Comparison of ENCODE assay signal across 27 cellular contexts in the genomic region with DNA sequence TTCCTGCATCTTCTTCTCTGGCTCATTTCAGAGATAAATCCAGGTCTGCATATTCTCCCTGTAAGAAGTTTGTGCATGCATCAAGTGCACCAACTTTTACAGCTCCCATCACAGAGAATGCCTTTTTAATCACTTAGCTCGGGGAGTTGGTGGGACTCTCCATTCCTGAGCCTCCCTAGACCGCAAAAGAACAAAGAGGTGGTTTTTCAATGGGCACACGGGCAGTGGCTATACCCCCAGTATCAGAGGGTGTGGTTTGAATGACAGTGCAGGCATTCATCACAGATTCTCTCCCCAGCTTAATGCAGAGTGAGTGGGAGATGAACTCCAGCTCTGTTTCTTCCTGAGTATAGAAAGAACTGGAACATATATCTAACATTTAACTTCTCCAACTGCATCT.
"Had no signal": no experiment of that assay in that cellular context is flagged by ENCODE, and none has a peak within 500 bp of the region (broad histone marks: within the 10 kb centered on the region; RNA-seq: fewer than 3 reads in every experiment).

No MANE protein-coding gene starts in this region.

- H3K27ac ChIP-seq: breast epithelium, Peyer's patch, SJSA1 had no signal

- H3K9me3 ChIP-seq: MG63, Peyer's patch, SJSA1 had no signal

- H3K4me1 ChIP-seq: breast epithelium, Peyer's patch, SJSA1 had no signal

- ATAC-seq: activated CD8-positive, alpha-beta memory T cell treated with anti-CD3 and anti-CD28 coated beads, Interleukin-2, amount 10 ng/mL, durations not matched to agents 7 days and 5 days; T-helper 17 cell had no signal

- H3K4me3 ChIP-seq: breast epithelium, MG63, Peyer's patch, SJSA1 had no signal

- H3K36me3 ChIP-seq: breast epithelium, MG63, Peyer's patch, SJSA1 had no signal

- DNase-seq: activated B cell treated with CpG ODN at 0.5 μM for 24 hours; activated CD4-positive, alpha-beta T cell treated with anti-CD3 and anti-CD28 coated beads for 1 hour; activated CD4-positive, alpha-beta T cell treated with anti-CD3 and anti-CD28 coated beads, Interleukin-2, amount 10 ng/mL, durations not matched to agents 24 days and 14 days; activated CD4-positive, alpha-beta T cell treated with anti-CD3 and anti-CD28 coated beads, Interleukin-2, amount 50 U/mL, for 48 hours; activated CD8-positive, alpha-beta memory T cell treated with anti-CD3 and anti-CD28 coated beads, Interleukin-2, amount 10 ng/mL, durations not matched to agents 7 days and 5 days; activated effector memory CD4-positive, alpha-beta T cell treated with Interleukin-2 at 50 U/mL for 16 hours; activated naive CD4-positive, alpha-beta T cell; activated T-cell treated with anti-CD3 and anti-CD28 coated beads, Interleukin-2, amount 50 U/mL, for 24 hours; aorta; caudate nucleus; MG63; MV-4-11; NCI-H1092 treated with DMSO at 0.1 percent for 48 hours; NCI-H1417 treated with DMSO at 0.1 percent for 48 hours; NCI-H1694; NCI-H2029 treated with DMSO at 0.1 percent for 48 hours; NCI-H345; NCI-H510A; NCI-H526 treated with DMSO at 0.1 percent for 48 hours; NK-92 treated with Interleukin-12 subunit alpha and Interleukin-12 subunit beta, amount 100 ng/mL, for 24 hours; Peyer's patch; SHP77; T-helper 17 cell; T-helper 9 cell had no signal

- FAIRE-seq: TTC549 had no signal

- H3K27me3 ChIP-seq: breast epithelium, Peyer's patch, SJSA1 had no signal
